In the genomic region with DNA sequence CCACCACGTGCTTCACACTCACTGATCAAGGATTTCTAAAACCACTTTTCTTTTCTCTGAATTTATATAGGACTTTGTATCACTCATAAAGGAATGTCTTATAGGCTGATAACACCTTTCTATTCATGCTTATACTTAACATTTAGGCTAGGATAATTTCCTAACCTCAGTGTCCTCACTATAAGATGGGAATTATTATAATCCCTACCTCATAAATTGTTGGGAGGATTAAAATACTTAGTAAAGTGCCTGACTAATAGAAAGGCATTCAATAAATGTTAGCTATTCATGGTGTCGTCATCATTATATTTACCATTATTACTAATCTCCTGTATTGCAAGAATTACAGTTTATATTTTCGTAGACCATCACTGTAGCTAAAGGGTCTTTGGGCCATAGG, we compare ENCODE assay signal across 7 cellular contexts. TPM values are rescaled to one million over a fixed set of nuclear protein-coding genes. Genes with fewer than 3 reads are reported as not detected.
"Had no signal": no experiment of that assay in that cellular context is flagged by ENCODE, and none has a peak within 500 bp of the region (broad histone marks: within the 10 kb centered on the region; RNA-seq: fewer than 3 reads in every experiment).

No MANE protein-coding gene starts in this region.

RNA-seq across cellular contexts. Expression of gene FOXD4, which starts 41.8 kb away (rescaled TPM):
- total RNA-seq: activated naive CD4-positive, alpha-beta T cell treated with anti-CD3 and anti-CD28 coated beads for 36 hours; activated naive CD4-positive, alpha-beta T cell treated with anti-CD3 and anti-CD28 coated beads, Interleukin-2, amount 50 U/mL, for 72 hours; activated T-helper 2 cell treated with anti-CD3 and anti-CD28 coated beads, Interferon-gamma antibody, Interleukin-2, Interleukin-4, amounts not matched to agents 10 μg/mL and 5 μg/mL and 100 μg/mL, durations not matched to agents 14 hours and 24 hours and 36 hours; ascending aorta; cardiac septum had no signal
- polyA plus RNA-seq: aorta, cardiac muscle cell had no signal
